In genomic region chr19:39327990-39328705, GRCh38 we compare ENCODE assay signal across 8 cellular contexts. TPM values are rescaled to one million over a fixed set of nuclear protein-coding genes. Genes with fewer than 3 reads are reported as not detected.
DNase-seq lines count a peak whose midpoint lies in the region; ATAC-seq and TF ChIP-seq lines count a peak whose summit lies in the region.

No MANE protein-coding gene starts in this region.

- H3K4me1 Mint-ChIP-seq in T-helper 17 cell: peaks cover 28% of the 10 kb centered on the region

- H3K4me3 ChIP-seq in NB4 (ENCODE audit: low read depth, low read length) (no peak overlapping the region), adrenal gland (no peak overlapping the region)

- TF ChIP-seq CTCF in NB4 (IDR thresholded peaks at IDR 0.05; ENCODE audit: low read depth, low read length) (peak; percentile 80), adrenal gland (IDR thresholded peaks at IDR 0.05) (peak; percentile 91 to 97 (median 94))

- no peak for TF ChIP-seq POLR2A in NB4 (IDR thresholded peaks at IDR 0.05; ENCODE audit: extremely low read depth, insufficient read length)
- TF ChIP-seq POLR2A in adrenal gland (IDR thresholded peaks at IDR 0.05): no peak

- DNase-seq in GDM1 (lab: John Stamatoyannopoulos, UW) (peak; percentile 26), NB4 (ENCODE audit: low read depth) (peak; percentile 62), T-helper 17 cell (peak; percentile 68 to 86 (median 69)), adrenal gland (peak; percentile 78 to 94 (median 87)), left ventricle myocardium superior (peak; percentile 90), retina (peak; percentile 89)

- H3K9me3 ChIP-seq in T-helper 17 cell (ENCODE audit: control insufficient read depth, low read length, poor library complexity, severe bottlenecking): no peaks in the 10 kb centered on the region
- H3K9me3 ChIP-seq in adrenal gland (replicated peaks in 1 of 3): no peaks in the 10 kb centered on the region

- 25 to 31% (median 27%) methylated on average over 19 of the region's 19 CpGs for WGBS in adrenal gland, 4 donors

- H3K27ac ChIP-seq in adrenal gland: no peak overlapping the region

- peak overlapping the region; percentile 53 for H3K4me3 Mint-ChIP-seq in T-helper 17 cell

- no peaks in the 10 kb centered on the region for H3K36me3 Mint-ChIP-seq in T-helper 17 cell (ENCODE audit: low read depth)

- no peaks in the 10 kb centered on the region for H3K36me3 ChIP-seq in adrenal gland (replicated peaks in 1 of 2)

- no peaks in the 10 kb centered on the region for H3K27me3 Mint-ChIP-seq in T-helper 17 cell

- intact Hi-C loops in adrenal gland (cut with DNase I) (loop anchor here (5.0 to 10.0 kb wide), 3 partner anchors 123 to 216 kb away; partner anchors contain the start of genes PAK4 (in 1 of the 2) and SYCN (in 1 of the 2)), left ventricle myocardium superior (cut with micrococcal nuclease) (loop anchor here (10.0 kb wide), 1 partner anchor 213 kb away; no protein-coding TSS in a partner anchor)

- ATAC-seq in T-helper 17 cell (peak; percentile 77), left ventricle myocardium superior (peak; percentile 84), GM19452 (IDR thresholded peaks at IDR 0.05; ENCODE audit: unreplicated experiment) (no peak), HG03342 (IDR thresholded peaks at IDR 0.05; ENCODE audit: unreplicated experiment) (no peak)

- H3K4me1 ChIP-seq in adrenal gland (replicated peaks in 1 of 2): no peaks in the 10 kb centered on the region

- no peaks in the 10 kb centered on the region for H3K27me3 ChIP-seq in adrenal gland

- H3K27ac Mint-ChIP-seq in T-helper 17 cell: peak overlapping the region; percentile 87

RNA-seq across cellular contexts. Expression of gene LRFN1, which starts 7.5 kb away (rescaled TPM):
- total RNA-seq in T-helper 17 cell (1 to 10 TPM; 2.2 to 3.7 TPM), adrenal gland (1 to 10 TPM in 1 of 8 donors, under 1 TPM in 7; 0.34 to 1.4 (median 0.65) TPM), left ventricle myocardium superior (0.35 TPM)
- polyA plus RNA-seq in adrenal gland: 1 to 10 TPM in 1 of 3 donors, under 1 TPM in 2; 0.15 to 1.8 (median 0.74) TPM

RNA-seq across cellular contexts. Expression of gene GMFG, which starts 7.7 kb away (rescaled TPM):
- total RNA-seq in T-helper 17 cell (100 to 1,000 TPM; 351 to 377 TPM), adrenal gland (10 to 100 TPM; 13.4 to 45.8 (median 37.1) TPM), left ventricle myocardium superior (18.5 TPM)
- polyA plus RNA-seq in adrenal gland: 10 to 100 TPM; 22.6 to 92.5 (median 76.2) TPM

RNA-seq across cellular contexts. Expression of gene SAMD4B, which starts 14.1 kb away (rescaled TPM):
- total RNA-seq in T-helper 17 cell: 10 to 100 TPM; 64.2 to 93.2 TPM
- 100 to 1,000 TPM in 3 of 8 donors, 10 to 100 TPM in 5; 64.7 to 111 (median 98.6) TPM for total RNA-seq in adrenal gland
- polyA plus RNA-seq in adrenal gland: 100 to 1,000 TPM in 2 of 3 donors, 10 to 100 TPM in 1; 50.0 to 280 (median 211) TPM
- total RNA-seq in left ventricle myocardium superior: 50.7 TPM

RNA-seq across cellular contexts. Expression of gene IFNL1, which starts 31.9 kb away (rescaled TPM):
- total RNA-seq in T-helper 17 cell: not detected
- not detected for total RNA-seq in adrenal gland
- polyA plus RNA-seq in adrenal gland: not detected
- total RNA-seq in left ventricle myocardium superior: not detected

RNA-seq across cellular contexts. Expression of gene IFNL2, which starts 60.0 kb away (rescaled TPM):
- total RNA-seq in T-helper 17 cell: not detected
- not detected for total RNA-seq in adrenal gland
- not detected for polyA plus RNA-seq in adrenal gland
- not detected for total RNA-seq in left ventricle myocardium superior

Comparison
In these comparisons a context has a peak if more than half of its experiments do, and no peak if none do; other contexts are left out.
1. DNase-seq: peak in every context shown above with its lines; median percentile 90 in left ventricle myocardium superior; 89 in retina; 87 in adrenal gland; 69 in T-helper 17 cell; 62 in NB4; 26 in GDM1.
2. ATAC-seq: peak in T-helper 17 cell (single experiment) and left ventricle myocardium superior (single experiment); none in GM19452 (single experiment) and HG03342 (single experiment).
3. RNA of gene GMFG, which starts 7.7 kb away (total RNA-seq): 351 to 377 TPM in T-helper 17 cell; 13.4 to 45.8 TPM in adrenal gland and 18.5 TPM in left ventricle myocardium superior (single experiment); every median in the first group is over 4 times any median in the second.